8 cellular contexts compared by ENCODE assay signal in genomic region chr20:33653218-33653899, GRCh38. TPM values are rescaled to one million over a fixed set of nuclear protein-coding genes. Genes with fewer than 3 reads are reported as not detected.
DNase-seq lines count a peak whose midpoint lies in the region; ATAC-seq and TF ChIP-seq lines count a peak whose summit lies in the region.

No MANE protein-coding gene starts in this region.

- H3K79me2 ChIP-seq in DND-41 (ENCODE audit: insufficient read depth, low read length) (no peaks in the 10 kb centered on the region), OCI-LY7 (ENCODE audit: insufficient read depth, low read depth, low read length) (no peaks in the 10 kb centered on the region)

- peak; percentile 68 for TF ChIP-seq RAD21 in Ishikawa (IDR thresholded peaks at IDR 0.05; ENCODE audit: low read depth)

- H3K9me2 ChIP-seq in OCI-LY7 (ENCODE audit: insufficient read depth, low read length) = no peaks in the 10 kb centered on the region

- no peaks in the 10 kb centered on the region for H3K9me3 ChIP-seq in DND-41 (ENCODE audit: insufficient read depth, low read length, severe bottlenecking)
- no peaks in the 10 kb centered on the region for H3K9me3 ChIP-seq in OCI-LY7 (ENCODE audit: low read length)
- no peaks in the 10 kb centered on the region for H3K9me3 ChIP-seq in adipocyte (ENCODE audit: control insufficient read depth, low read length)
- H3K9me3 ChIP-seq in prostate gland = no peaks in the 10 kb centered on the region

- H3K4me3 ChIP-seq in DND-41 (ENCODE audit: low read depth in 1 of 2, low read length in 2 of 2) (no peak overlapping the region), OCI-LY7 (ENCODE audit: low read depth, low read length, poor library complexity, severe bottlenecking) (no peak overlapping the region), adipocyte (ENCODE audit: low read length) (no peak overlapping the region), prostate gland (no peak overlapping the region)

- H3K4me2 ChIP-seq in DND-41 (ENCODE audit: insufficient read depth, low read length) = no peak overlapping the region
- H3K4me2 ChIP-seq in OCI-LY7 (ENCODE audit: low read length) = no peak overlapping the region

- peak; percentile 67 for DNase-seq in DND-41
- peak; percentile 82 for DNase-seq in OCI-LY7 (ENCODE audit: low spot score)
- DNase-seq in adipocyte (ENCODE audit: low read depth) = peak; percentile 76
- peak; percentile 62 for DNase-seq in left cardiac atrium
- no peak for DNase-seq in prostate gland (ENCODE audit: low spot score)

- peaks cover 3% of the 10 kb centered on the region; the same call in 1 of the 2 replicates for H3K36me3 ChIP-seq in DND-41 (ENCODE audit: insufficient read depth, low read length)
- H3K36me3 ChIP-seq in OCI-LY7 (ENCODE audit: insufficient read depth, low read length) = peaks cover 23% of the 10 kb centered on the region; the same call in 1 of the 2 replicates
- peaks cover 19% of the 10 kb centered on the region for H3K36me3 ChIP-seq in adipocyte (ENCODE audit: control insufficient read depth, insufficient read depth, low read length, severe bottlenecking)
- no peaks in the 10 kb centered on the region for H3K36me3 ChIP-seq in prostate gland

- TF ChIP-seq CTCF in DND-41 (IDR thresholded peaks at IDR 0.05; ENCODE audit: borderline replicate concordance, extremely low read depth, low read length, poor library complexity, severe bottlenecking) (peak; percentile 89), OCI-LY7 (conservative IDR thresholded peaks at IDR 0.05; ENCODE audit: low read length) (peak; percentile 91), prostate gland (IDR thresholded peaks at IDR 0.05) (peak; percentile 55 to 83 (median 76))

- TF ChIP-seq EP300 in Ishikawa (IDR thresholded peaks at IDR 0.05; ENCODE audit: borderline replicate concordance) = no peak

- H2AFZ ChIP-seq in DND-41 (ENCODE audit: low read depth, low read length) (no peak overlapping the region), OCI-LY7 (ENCODE audit: low read length) (no peak overlapping the region)

- no peak overlapping the region for H3K27ac ChIP-seq in DND-41 (ENCODE audit: low read length)
- peak overlapping the region; percentile 0 for H3K27ac ChIP-seq in OCI-LY7 (ENCODE audit: low read depth, low read length, poor library complexity, severe bottlenecking)
- H3K27ac ChIP-seq in prostate gland = peak overlapping the region; percentile 68 to 87

- CTCF ChIA-PET in OCI-LY7 (lab: Charles Lee; ENCODE audit: unreplicated experiment) = interaction anchor here (0.6 kb wide), 1 partner anchor 11 kb away, joined by 3 read pairs; no protein-coding TSS in a partner anchor

- H3K27me3 ChIP-seq in DND-41 (ENCODE audit: insufficient read depth, low read length, poor library complexity) (no peaks in the 10 kb centered on the region), adipocyte (replicated peaks; ENCODE audit: control insufficient read depth, insufficient read depth, low read length) (no peaks in the 10 kb centered on the region), prostate gland (replicated peaks; ENCODE audit: insufficient read depth) (no peaks in the 10 kb centered on the region)

- WGBS in prostate gland = 29% methylated on average over 16 of the region's 16 CpGs

- no peak for TF ChIP-seq POLR2A in prostate gland (IDR thresholded peaks at IDR 0.05)

- H3K9ac ChIP-seq in DND-41 (ENCODE audit: low read depth, low read length) (no peak overlapping the region), adipocyte (ENCODE audit: low read length) (peak overlapping the region; percentile 43)

- intact Hi-C loops in OCI-LY7 (cut with micrococcal nuclease; ENCODE audit: unreplicated experiment) (loop anchor here (1.0 to 5.0 kb wide), 4 partner anchors 85 to 251 kb away; partner anchors contain the start of gene CDK5RAP1), left cardiac atrium (cut with DNase I) (loop anchor here (5.0 kb wide), 3 partner anchors 191 to 261 kb away; no protein-coding TSS in a partner anchor), prostate gland (cut with DNase I) (loop anchor here (5.0 kb wide), 1 partner anchor 196 kb away; no protein-coding TSS in a partner anchor)

- POLR2A ChIA-PET in OCI-LY7 (lab: Charles Lee) = interaction anchor here (0.6 kb wide), 1 partner anchor 954 kb away, joined by 3 read pairs; no protein-coding TSS in a partner anchor

- H3K4me1 ChIP-seq in DND-41 (ENCODE audit: insufficient read depth, low read length) = no peaks in the 10 kb centered on the region
- peaks cover 19% of the 10 kb centered on the region for H3K4me1 ChIP-seq in OCI-LY7 (ENCODE audit: insufficient read depth, low read length, poor library complexity, severe bottlenecking)
- H3K4me1 ChIP-seq in adipocyte (ENCODE audit: control insufficient read depth, insufficient read depth, low read length) = peaks cover 20% of the 10 kb centered on the region
- H3K4me1 ChIP-seq in prostate gland (replicated peaks) = peaks cover 33% of the 10 kb centered on the region

- BruUV-seq in OCI-LY7 (replicated peaks; lab: Mats Ljungman, UMichigan) = no TSS peak

- ATAC-seq in DND-41 (ENCODE audit: insufficient read depth, low read depth) = peak; percentile 81
- peak; percentile 62 to 74 for ATAC-seq in left cardiac atrium
- no peak for ATAC-seq in GM19395 (IDR thresholded peaks at IDR 0.05; ENCODE audit: unreplicated experiment)
- ATAC-seq in HG03108 (IDR thresholded peaks at IDR 0.05; ENCODE audit: unreplicated experiment) = no peak

- peaks cover 5% of the 10 kb centered on the region; the same call in 1 of the 2 replicates for H4K20me1 ChIP-seq in DND-41 (ENCODE audit: insufficient read depth, low read length)
- no peaks in the 10 kb centered on the region for H4K20me1 ChIP-seq in OCI-LY7 (ENCODE audit: insufficient read depth, low read length)

TF ChIP-seq in Ishikawa, 13 proteins besides CTCF, POLR2A, EP300 and RAD21:
- TF ChIP-seq, protein P1, sequence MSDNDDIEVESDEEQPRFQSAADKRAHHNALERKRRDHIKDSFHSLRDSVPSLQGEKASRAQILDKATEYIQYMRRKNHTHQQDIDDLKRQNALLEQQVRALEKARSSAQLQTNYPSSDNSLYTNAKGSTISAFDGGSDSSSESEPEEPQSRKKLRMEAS (IDR thresholded peaks at IDR 0.05) = no peak
- 0 out of 2 replicates have a peak, but pooled peaks have one; percentile 10 for TF ChIP-seq YY1 (IDR thresholded peaks at IDR 0.05; ENCODE audit: low read depth)

RNA-seq across cellular contexts. Expression of gene C20orf144, which starts 8.8 kb away (rescaled TPM):
- total RNA-seq in OCI-LY7 (2014; rRNA removed; shearing (Covaris generic)) = 0.18 and 0.44 TPM in 2 replicates
- total RNA-seq in OCI-LY7 (2022) (0.31 and 0.42 TPM in 2 replicates), left cardiac atrium (under 1 TPM in 1 of 2 donors, not detected in 1; 0.29 TPM), prostate gland (under 1 TPM; 0.14 to 0.91 TPM)

RNA-seq across cellular contexts. Expression of gene ACTL10, which starts 13.4 kb away (rescaled TPM):
- total RNA-seq in OCI-LY7 (2014; rRNA removed; shearing (Covaris generic)) = 7.4 and 11.7 TPM in 2 replicates
- total RNA-seq in OCI-LY7 (2022) (5.1 and 5.6 TPM in 2 replicates), left cardiac atrium (under 1 TPM; 0.47 to 0.81 TPM), prostate gland (1 to 10 TPM; 7.9 to 8.5 TPM)

RNA-seq across cellular contexts. Expression of gene NECAB3, which starts 20.9 kb away (rescaled TPM):
- total RNA-seq in OCI-LY7 (2014; rRNA removed; shearing (Covaris generic)) = 48.2 and 62.4 TPM in 2 replicates
- total RNA-seq in OCI-LY7 (2022) (71.3 and 79.4 TPM in 2 replicates), left cardiac atrium (10 to 100 TPM; 47.4 to 59.9 TPM), prostate gland (100 to 1,000 TPM; 142 to 156 TPM)

RNA-seq across cellular contexts. Expression of gene E2F1, which starts 32.8 kb away (rescaled TPM):
- 128 and 135 TPM in 2 replicates for total RNA-seq in OCI-LY7 (2014; rRNA removed; shearing (Covaris generic))
- total RNA-seq in OCI-LY7 (2022) = 148 and 168 TPM in 2 replicates
- 1 to 10 TPM; 1.6 to 3.7 TPM for total RNA-seq in left cardiac atrium
- total RNA-seq in prostate gland = 10 to 100 TPM in 1 of 2 donors, 1 to 10 TPM in 1; 2.0 to 10.1 TPM

Comparison
In these comparisons a context has a peak if more than half of its experiments do, and no peak if none do; other contexts are left out.
1. ATAC-seq: peak in DND-41 (single experiment) and left cardiac atrium (2 of 2); none in GM19395 (single experiment) and HG03108 (single experiment).
2. Peak in every context shown above with its lines, with median percentiles within 50 percentile points of each other: CTCF ChIP-seq.